ENCODE assay signal across 8 cellular contexts in genomic region chr1:30106125-30106524, GRCh38.
DNase-seq lines count a peak whose midpoint lies in the region; ATAC-seq and TF ChIP-seq lines count a peak whose summit lies in the region.

No MANE protein-coding gene starts in this region.

- peaks cover 60% of the 10 kb centered on the region for H3K27me3 Mint-ChIP-seq in CD4-positive, alpha-beta T cell
- peaks cover 20% of the 10 kb centered on the region for H3K27me3 Mint-ChIP-seq in activated naive CD8-positive, alpha-beta T cell treated with anti-CD3 and anti-CD28 coated beads, Interleukin-2, amount 50 U/mL, for 24 hours

- no peak for ATAC-seq in CD4-positive, alpha-beta T cell (ENCODE audit: poor library complexity)
- ATAC-seq in activated naive CD8-positive, alpha-beta T cell treated with anti-CD3 and anti-CD28 coated beads, Interleukin-2, amount 50 U/mL, for 24 hours = no peak

- no peaks in the 10 kb centered on the region for H3K9me3 ChIP-seq in CD4-positive, alpha-beta T cell (ENCODE audit: control insufficient read depth, low read length)

- no peaks in the 10 kb centered on the region for H3K36me3 Mint-ChIP-seq in CD4-positive, alpha-beta T cell (ENCODE audit: low read depth)
- H3K36me3 Mint-ChIP-seq in activated naive CD8-positive, alpha-beta T cell treated with anti-CD3 and anti-CD28 coated beads, Interleukin-2, amount 50 U/mL, for 24 hours (ENCODE audit: low read depth) = no peaks in the 10 kb centered on the region

- no peak overlapping the region for H3K27ac Mint-ChIP-seq in CD4-positive, alpha-beta T cell
- H3K27ac Mint-ChIP-seq in activated naive CD8-positive, alpha-beta T cell treated with anti-CD3 and anti-CD28 coated beads, Interleukin-2, amount 50 U/mL, for 24 hours = no peak overlapping the region

- no peaks in the 10 kb centered on the region for H3K9me3 Mint-ChIP-seq in CD4-positive, alpha-beta T cell
- no peaks in the 10 kb centered on the region for H3K9me3 Mint-ChIP-seq in activated naive CD8-positive, alpha-beta T cell treated with anti-CD3 and anti-CD28 coated beads, Interleukin-2, amount 50 U/mL, for 24 hours

- no peak for DNase-seq in CD4-positive, alpha-beta T cell
- DNase-seq in HT-29 (ENCODE audit: low spot score) (peak; percentile 65), left kidney (ENCODE audit: low read depth, low spot score) (peak; percentile 81), SIG-M5 treated with dmso at 0.1 percent for 504 hours (lab: John Stamatoyannopoulos, UW; ENCODE audit: unreplicated experiment) (no peak), superior temporal gyrus (ENCODE audit: extremely low spot score) (no peak), NCI-H146 treated with DMSO at 0.1 percent for 48 hours (lab: John Stamatoyannopoulos, UW; ENCODE audit: unreplicated experiment) (no peak)
- DNase-seq in activated naive CD8-positive, alpha-beta T cell treated with anti-CD3 and anti-CD28 coated beads, Interleukin-2, amount 50 U/mL, for 24 hours = peak; percentile 13
- DNase-seq in activated effector memory CD4-positive, alpha-beta T cell treated with Interleukin-2 at 50 U/mL for 16 hours = no peak

- no peak overlapping the region for H3K27ac ChIP-seq in CD4-positive, alpha-beta T cell (ENCODE audit: low read depth, low read length)

- peaks cover 12% of the 10 kb centered on the region for H3K27me3 ChIP-seq in CD4-positive, alpha-beta T cell (ENCODE audit: control insufficient read depth, insufficient read depth, low read length)

- no peak overlapping the region for H3K4me3 Mint-ChIP-seq in CD4-positive, alpha-beta T cell
- H3K4me3 Mint-ChIP-seq in activated naive CD8-positive, alpha-beta T cell treated with anti-CD3 and anti-CD28 coated beads, Interleukin-2, amount 50 U/mL, for 24 hours = no peak overlapping the region

- no peaks in the 10 kb centered on the region for H3K4me1 Mint-ChIP-seq in CD4-positive, alpha-beta T cell (ENCODE audit: low read depth)
- no peaks in the 10 kb centered on the region for H3K4me1 Mint-ChIP-seq in activated naive CD8-positive, alpha-beta T cell treated with anti-CD3 and anti-CD28 coated beads, Interleukin-2, amount 50 U/mL, for 24 hours

- POLR2A ChIA-PET in CD4-positive, alpha-beta T cell (lab: Charles Lee) = no interaction called here

- TF ChIP-seq CTCF in CD4-positive, alpha-beta T cell (IDR thresholded peaks at IDR 0.05) = peak; percentile 20

- CTCF ChIA-PET in CD4-positive, alpha-beta T cell (lab: Charles Lee) = no interaction called here

- intact Hi-C loops in CD4-positive, alpha-beta T cell (cut with DNase I, micrococcal nuclease) = loop anchor here in 1 of 2 experiments (2.0 kb wide), 1 partner anchor 869 kb away; the partner anchor contains the start of gene PTPRU

Comparison
In these comparisons a context has a peak if more than half of its experiments do, and no peak if none do; other contexts are left out.
1. DNase-seq: peak in HT-29 (single experiment), activated naive CD8-positive, alpha-beta T cell treated with anti-CD3 and anti-CD28 coated beads, Interleukin-2, amount 50 U/mL, for 24 hours (single experiment) and left kidney (single experiment); none in CD4-positive, alpha-beta T cell (0 of 10), activated effector memory CD4-positive, alpha-beta T cell treated with Interleukin-2 at 50 U/mL for 16 hours (single experiment), SIG-M5 treated with dmso at 0.1 percent for 504 hours (single experiment), superior temporal gyrus (single experiment) and NCI-H146 treated with DMSO at 0.1 percent for 48 hours (single experiment).